1 cellular context compared by ENCODE assay signal in genomic region chr3:148948913-148949657, GRCh38.
TF ChIP-seq lines count a peak whose summit lies in the region.

No MANE protein-coding gene starts in this region.

TF ChIP-seq in IMR-90, 13 proteins besides CTCF, POLR2A, EP300 and RAD21 (continued from another document):
- no peak for TF ChIP-seq NFE2L2 (IDR thresholded peaks at IDR 0.05; ENCODE audit: low read depth, low read length)
- TF ChIP-seq ELK1 (IDR thresholded peaks at IDR 0.05; ENCODE audit: borderline replicate concordance, low read depth, low read length) = no peak
- TF ChIP-seq MXI1 (IDR thresholded peaks at IDR 0.05; ENCODE audit: borderline replicate concordance, low read depth, low read length) = no peak
- TF ChIP-seq CEBPB (IDR thresholded peaks at IDR 0.05; ENCODE audit: low read depth, low read length) = no peak
